22 cellular contexts compared by ENCODE assay signal in the genomic region with DNA sequence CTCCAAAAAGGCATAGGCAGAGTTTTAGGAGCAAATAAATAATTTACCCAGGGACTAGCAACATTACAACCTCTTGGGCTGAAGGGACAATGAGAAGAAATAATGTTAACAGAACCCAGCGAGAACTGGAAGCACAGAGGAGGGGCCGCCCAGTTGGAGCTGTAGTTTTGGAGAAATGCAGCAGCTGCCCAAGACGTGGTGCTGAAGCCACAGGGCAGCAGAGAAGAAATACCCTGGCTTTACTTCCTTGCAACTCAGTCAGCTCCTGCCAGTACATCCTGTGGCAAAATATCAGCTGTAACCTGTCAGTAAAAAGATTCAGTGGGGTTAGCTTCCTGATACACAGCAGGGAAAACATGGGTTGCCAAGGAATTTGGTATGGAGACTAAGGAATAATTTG.
DNase-seq lines count a peak whose midpoint lies in the region; ATAC-seq lines count a peak whose summit lies in the region.
"Had no signal": no experiment of that assay in that cellular context is flagged by ENCODE, and none has a peak within 500 bp of the region (broad histone marks: within the 10 kb centered on the region; RNA-seq: fewer than 3 reads in every experiment).

No MANE protein-coding gene starts in this region.

- ATAC-seq in left ventricle myocardium superior: peak; percentile 28
- no peak for ATAC-seq in Right ventricle myocardium superior (ENCODE audit: poor library complexity)
- no peak for ATAC-seq in GM21515 (IDR thresholded peaks at IDR 0.05; ENCODE audit: unreplicated experiment)
- ATAC-seq: activated T-helper 17 cell treated with anti-CD3 and anti-CD28 coated beads, Interleukin-2, amount 50 U/mL, for 72 hours; HCT116 had no signal

- intact Hi-C loops in left ventricle myocardium superior (cut with micrococcal nuclease) (no loop called here), Right ventricle myocardium superior (cut with DNase I) (no loop called here)

- H3K27me3 ChIP-seq in SJCRH30: no peaks in the 10 kb centered on the region

- H3K4me3 ChIP-seq in SJCRH30: no peak overlapping the region

- H3K9me3 ChIP-seq in SJCRH30 (replicated peaks): no peaks in the 10 kb centered on the region
- H3K9me3 ChIP-seq: SK-N-SH had no signal

- peak; percentile 22 for DNase-seq in left ventricle myocardium superior
- no peak for DNase-seq in Right ventricle myocardium superior
- peak; percentile 30 to 61 for DNase-seq in SJCRH30
- DNase-seq in kidney tubule cell (ENCODE audit: low spot score): peak; percentile 37
- no peak for DNase-seq in stimulated activated CD4-positive, alpha-beta T cell treated with anti-CD3 and anti-CD28 coated beads, Interleukin-15, amount 100 ng/mL, for 24 hours
- DNase-seq in activated CD4-positive, alpha-beta T cell treated with anti-CD3 and anti-CD28 coated beads for 1 hour: no peak
- no peak for DNase-seq in stimulated activated CD4-positive, alpha-beta T cell treated with anti-CD3 and anti-CD28 coated beads, Interleukin-1b, Interleukin-23, amount 100 ng/mL, for 48 hours
- DNase-seq: activated B cell treated with CpG ODN at 0.5 μM for 24 hours; activated CD4-positive, alpha-beta T cell treated with anti-CD3 and anti-CD28 coated beads, Interleukin-2, amount 50 U/mL, for 4 hours; activated CD8-positive, alpha-beta memory T cell treated with anti-CD3 and anti-CD28 coated beads, Interleukin-2, amount 50 U/mL, for 48 hours; activated naive CD8-positive, alpha-beta T cell treated with anti-CD3 and anti-CD28 coated beads for 36 hours; Calu3; cerebellar nuclear complex; DND-41; IMR-90; NCI-H1694; NCI-H510A treated with DMSO at 0.1 percent for 48 hours; SK-N-SH; small intestine had no signal

- peaks cover 11% of the 10 kb centered on the region for H3K4me1 ChIP-seq in SJCRH30

- H3K36me3 ChIP-seq in SJCRH30: no peaks in the 10 kb centered on the region

- H3K27ac ChIP-seq in SJCRH30: no peak overlapping the region

Comparison
In these comparisons a context has a peak if more than half of its experiments do, and no peak if none do; other contexts are left out.
1. DNase-seq: peak in left ventricle myocardium superior (single experiment), SJCRH30 (2 of 2) and kidney tubule cell (single experiment); none in Right ventricle myocardium superior (single experiment), stimulated activated CD4-positive, alpha-beta T cell treated with anti-CD3 and anti-CD28 coated beads, Interleukin-15, amount 100 ng/mL, for 24 hours (single experiment), activated CD4-positive, alpha-beta T cell treated with anti-CD3 and anti-CD28 coated beads for 1 hour (single experiment) and stimulated activated CD4-positive, alpha-beta T cell treated with anti-CD3 and anti-CD28 coated beads, Interleukin-1b, Interleukin-23, amount 100 ng/mL, for 48 hours (single experiment).